In the genomic region with DNA sequence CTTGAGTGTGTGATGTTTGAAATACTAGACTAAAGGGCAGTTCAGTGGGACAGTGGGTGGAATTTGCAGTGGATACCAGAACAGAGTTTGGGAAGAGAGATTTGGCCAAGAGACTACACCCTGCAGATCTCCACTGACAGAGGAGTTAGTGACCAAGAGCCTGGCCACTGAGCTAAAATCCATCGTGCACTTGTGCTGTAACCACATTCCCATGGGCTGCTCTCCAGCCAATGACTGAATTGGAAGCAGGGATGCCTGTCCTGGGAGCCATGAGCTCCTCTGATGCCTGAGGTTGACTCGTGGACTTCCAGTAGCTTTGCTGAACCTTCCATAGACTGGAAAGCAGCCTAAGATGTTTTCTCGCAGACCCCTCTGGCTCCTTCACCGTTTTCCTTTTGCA, we compare ENCODE assay signal across 29 cellular contexts.
"Had no signal": no experiment of that assay in that cellular context is flagged by ENCODE, and none has a peak within 500 bp of the region (broad histone marks: within the 10 kb centered on the region; RNA-seq: fewer than 3 reads in every experiment).

No MANE protein-coding gene starts in this region.

- H3K27ac ChIP-seq: ascending aorta, cardiac muscle cell, coronary artery, dorsolateral prefrontal cortex, left lung, lower lobe of right lung, parathyroid adenoma, psoas muscle, sigmoid colon, upper lobe of right lung had no signal

- H3K79me2 ChIP-seq: parathyroid adenoma had no signal

- H3K27me3 Mint-ChIP-seq: activated CD4-positive, alpha-beta T cell treated with anti-CD3 and anti-CD28 coated beads for 36 hours; activated naive CD8-positive, alpha-beta T cell treated with anti-CD3 and anti-CD28 coated beads for 36 hours; effector memory CD8-positive, alpha-beta T cell; stimulated activated naive CD8-positive, alpha-beta T cell treated with anti-CD3 and anti-CD28 coated beads, Interleukin-15, Interleukin-2, amounts not matched to agents 100 ng/mL and 50 ng/mL, for 24 hours had no signal

- H3K36me3 Mint-ChIP-seq: activated naive CD8-positive, alpha-beta T cell treated with anti-CD3 and anti-CD28 coated beads for 36 hours; brain; stimulated activated effector memory CD8-positive, alpha-beta T cell treated with anti-CD3 and anti-CD28 coated beads, Interleukin-12 subunit alpha, Interleukin-12 subunit beta, amount 100 ng/mL, for 72 hours had no signal

- H3K27ac Mint-ChIP-seq: activated CD4-positive, alpha-beta T cell treated with anti-CD3 and anti-CD28 coated beads for 36 hours; activated CD8-positive, alpha-beta T cell treated with anti-CD3 and anti-CD28 coated beads, Interleukin-2, amount 10 ng/mL, durations not matched to agents 7 days and 5 days; activated naive CD8-positive, alpha-beta T cell treated with anti-CD3 and anti-CD28 coated beads for 36 hours; brain; effector memory CD8-positive, alpha-beta T cell; nephron; stimulated activated effector memory CD8-positive, alpha-beta T cell treated with anti-CD3 and anti-CD28 coated beads, Interleukin-12 subunit alpha, Interleukin-12 subunit beta, amount 100 ng/mL, for 72 hours; stimulated activated naive CD8-positive, alpha-beta T cell treated with anti-CD3 and anti-CD28 coated beads, Interleukin-15, Interleukin-2, amounts not matched to agents 100 ng/mL and 50 ng/mL, for 24 hours; T-helper 2 cell treated with Interferon-gamma antibody and Interleukin-4, amounts not matched to agents 5 μg/mL and 100 μg/mL, for 36 hours had no signal

- H3K4me3 ChIP-seq: ascending aorta, cardiac muscle cell, coronary artery, dorsolateral prefrontal cortex, left lung, lower lobe of right lung, mucosa of descending colon, psoas muscle, sigmoid colon, upper lobe of right lung had no signal

- H3K4me1 Mint-ChIP-seq: activated CD4-positive, alpha-beta T cell treated with anti-CD3 and anti-CD28 coated beads for 36 hours; activated naive CD8-positive, alpha-beta T cell treated with anti-CD3 and anti-CD28 coated beads for 36 hours; nephron; stimulated activated effector memory CD8-positive, alpha-beta T cell treated with anti-CD3 and anti-CD28 coated beads, Interleukin-12 subunit alpha, Interleukin-12 subunit beta, amount 100 ng/mL, for 72 hours had no signal

- H3K36me3 ChIP-seq: ascending aorta, cardiac muscle cell, left lung, lower lobe of right lung, sigmoid colon, upper lobe of right lung had no signal

- H3K4me1 ChIP-seq: ascending aorta, left lung, lower lobe of right lung, parathyroid adenoma, psoas muscle, upper lobe of right lung had no signal

- DNase-seq: activated CD4-positive, alpha-beta T cell treated with anti-CD3 and anti-CD28 coated beads for 36 hours; activated CD4-positive, CD25-positive, alpha-beta regulatory T cell; activated CD8-positive, alpha-beta T cell treated with anti-CD3 and anti-CD28 coated beads, Interleukin-2, amount 10 ng/mL, durations not matched to agents 7 days and 5 days; activated effector memory CD4-positive, alpha-beta T cell treated with Interleukin-2 at 50 U/mL for 16 hours; activated naive CD4-positive, alpha-beta T cell treated with Interleukin-2 at 50 U/mL for 16 hours; activated naive CD8-positive, alpha-beta T cell treated with anti-CD3 and anti-CD28 coated beads for 36 hours; activated T-cell treated with anti-CD3 and anti-CD28 coated beads for 4 hours; cerebellar nuclear complex; dorsolateral prefrontal cortex; effector memory CD8-positive, alpha-beta T cell; left lung; lower lobe of right lung; mucosa of descending colon; psoas muscle; sigmoid colon; small intestine; stimulated activated CD4-positive, alpha-beta T cell treated with anti-CD3 and anti-CD28 coated beads, Interleukin-4, amount 100 ng/mL, for 24 hours; substantia nigra; T-helper 1 cell; upper lobe of right lung had no signal

- H3K27me3 ChIP-seq: ascending aorta, cardiac muscle cell, left lung, sigmoid colon, upper lobe of right lung had no signal

- H3K4me3 Mint-ChIP-seq: activated CD4-positive, alpha-beta T cell treated with anti-CD3 and anti-CD28 coated beads for 36 hours; activated CD8-positive, alpha-beta T cell treated with anti-CD3 and anti-CD28 coated beads, Interleukin-2, amount 10 ng/mL, durations not matched to agents 7 days and 5 days; activated naive CD8-positive, alpha-beta T cell treated with anti-CD3 and anti-CD28 coated beads for 36 hours; brain; effector memory CD8-positive, alpha-beta T cell; nephron; stimulated activated effector memory CD8-positive, alpha-beta T cell treated with anti-CD3 and anti-CD28 coated beads, Interleukin-12 subunit alpha, Interleukin-12 subunit beta, amount 100 ng/mL, for 72 hours; stimulated activated naive CD8-positive, alpha-beta T cell treated with anti-CD3 and anti-CD28 coated beads, Interleukin-15, Interleukin-2, amounts not matched to agents 100 ng/mL and 50 ng/mL, for 24 hours; T-helper 2 cell treated with Interferon-gamma antibody and Interleukin-4, amounts not matched to agents 5 μg/mL and 100 μg/mL, for 36 hours had no signal

- H2AFZ ChIP-seq: parathyroid adenoma had no signal

- H3K9ac ChIP-seq: parathyroid adenoma had no signal

- H3K9me3 ChIP-seq: ascending aorta, left lung, lower lobe of right lung, mucosa of descending colon, psoas muscle, sigmoid colon, upper lobe of right lung had no signal

- H3K9me3 Mint-ChIP-seq: nephron had no signal
